33 cellular contexts compared by ENCODE assay signal in the genomic region with DNA sequence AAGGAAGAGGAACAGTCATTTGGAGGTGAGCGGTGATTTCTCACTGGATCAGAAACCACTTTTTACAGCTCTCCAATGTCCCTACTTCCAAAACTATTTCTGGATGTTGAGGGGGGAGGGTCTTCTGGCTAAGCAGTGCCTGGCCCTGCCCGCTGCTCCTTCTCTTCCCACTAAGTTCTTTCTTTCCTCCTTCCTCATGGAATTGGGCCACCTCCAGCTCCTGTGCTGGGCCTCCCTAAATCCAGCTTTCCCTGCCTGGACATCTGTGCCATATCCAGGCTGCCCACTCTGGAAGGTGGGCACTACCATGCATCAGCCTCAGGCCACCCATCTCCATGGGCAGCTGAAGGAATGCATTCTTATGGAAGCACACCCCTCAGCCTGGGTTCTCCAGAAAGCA. TPM values are rescaled to one million over a fixed set of nuclear protein-coding genes. Genes with fewer than 3 reads are reported as not detected.
"Had no signal": no experiment of that assay in that cellular context is flagged by ENCODE, and none has a peak within 500 bp of the region (broad histone marks: within the 10 kb centered on the region; RNA-seq: fewer than 3 reads in every experiment).

No MANE protein-coding gene starts in this region.

- H3K27ac Mint-ChIP-seq: activated CD4-positive, alpha-beta memory T cell treated with anti-CD3 and anti-CD28 coated beads, Interleukin-2, amount 10 ng/mL, durations not matched to agents 7 days and 5 days; activated naive CD4-positive, alpha-beta T cell treated with anti-CD3 and anti-CD28 coated beads, Interleukin-2, amount 50 U/mL, for 24 hours; brain; T-cell; T-helper 17 cell had no signal

- H3K36me3 Mint-ChIP-seq: activated naive CD4-positive, alpha-beta T cell treated with anti-CD3 and anti-CD28 coated beads, Interleukin-2, amount 50 U/mL, for 24 hours; brain; T-cell had no signal

- H3K9me3 Mint-ChIP-seq: activated CD4-positive, alpha-beta memory T cell treated with anti-CD3 and anti-CD28 coated beads, Interleukin-2, amount 10 ng/mL, durations not matched to agents 7 days and 5 days; activated naive CD4-positive, alpha-beta T cell treated with anti-CD3 and anti-CD28 coated beads, Interleukin-2, amount 50 U/mL, for 24 hours; brain; T-cell had no signal

- H3K4me3 ChIP-seq: adrenal gland, MG63 had no signal

- H3K27ac ChIP-seq: adrenal gland, RWPE1, VCaP had no signal

- H3K4me1 Mint-ChIP-seq: activated naive CD4-positive, alpha-beta T cell treated with anti-CD3 and anti-CD28 coated beads, Interleukin-2, amount 50 U/mL, for 24 hours; brain; T-cell; T-helper 17 cell had no signal

- ATAC-seq: Right ventricle myocardium inferior, SK-N-SH treated with all-trans-retinoic acid at 6 μM for 48 hours, T-cell, T-helper 17 cell had no signal

- H3K27me3 ChIP-seq: adrenal gland, MG63 had no signal

- FAIRE-seq: RCC 7860 had no signal

- H3K27me3 Mint-ChIP-seq: activated CD8-positive, alpha-beta memory T cell treated with anti-CD3 and anti-CD28 coated beads, Interleukin-2, amount 10 ng/mL, durations not matched to agents 7 days and 5 days; activated naive CD4-positive, alpha-beta T cell treated with anti-CD3 and anti-CD28 coated beads, Interleukin-2, amount 50 U/mL, for 24 hours had no signal

- H3K36me3 ChIP-seq: adrenal gland, MG63 had no signal

- H3K4me3 Mint-ChIP-seq: activated CD4-positive, alpha-beta memory T cell treated with anti-CD3 and anti-CD28 coated beads, Interleukin-2, amount 10 ng/mL, durations not matched to agents 7 days and 5 days; activated CD8-positive, alpha-beta memory T cell treated with anti-CD3 and anti-CD28 coated beads, Interleukin-2, amount 10 ng/mL, durations not matched to agents 7 days and 5 days; activated naive CD4-positive, alpha-beta T cell treated with anti-CD3 and anti-CD28 coated beads, Interleukin-2, amount 50 U/mL, for 24 hours; brain; T-cell; T-helper 17 cell had no signal

- DNase-seq: activated CD4-positive, alpha-beta memory T cell treated with anti-CD3 and anti-CD28 coated beads, Interleukin-2, amount 10 ng/mL, durations not matched to agents 7 days and 5 days; activated CD4-positive, alpha-beta T cell treated with anti-CD3 and anti-CD28 coated beads for 1 hour; activated CD4-positive, alpha-beta T cell treated with anti-CD3 and anti-CD28 coated beads for 48 hours; activated CD4-positive, CD25-positive, alpha-beta regulatory T cell; activated CD8-positive, alpha-beta memory T cell treated with anti-CD3 and anti-CD28 coated beads for 24 hours; activated CD8-positive, alpha-beta memory T cell treated with anti-CD3 and anti-CD28 coated beads, Interleukin-2, amount 10 ng/mL, durations not matched to agents 7 days and 5 days; activated CD8-positive, alpha-beta memory T cell treated with anti-CD3 and anti-CD28 coated beads, Interleukin-2, amount 50 U/mL, for 48 hours; activated effector memory CD4-positive, alpha-beta T cell treated with anti-CD3 and anti-CD28 coated beads, Interleukin-2, amount 50 U/mL, for 16 hours; activated naive CD4-positive, alpha-beta T cell; activated T-cell treated with anti-CD3 and anti-CD28 coated beads, Interleukin-2, amount 50 U/mL, for 48 hours; adrenal gland; central memory CD4-positive, alpha-beta T cell; Kasumi-1; KG1; NCI-H1048; NCI-H1105 treated with DMSO at 0.1 percent for 48 hours; NCI-H1436 treated with DMSO at 0.1 percent for 48 hours; NCI-H1694 treated with DMSO at 0.1 percent for 48 hours; NCI-H2029; NCI-H345; NCI-H524 treated with DMSO at 0.1 percent for 48 hours; SIG-M5; T-cell; T-helper 17 cell; T-helper 9 cell had no signal

- H3K4me1 ChIP-seq: adrenal gland had no signal

- H3K9me3 ChIP-seq: adrenal gland, MG63 had no signal

RNA-seq across cellular contexts. Expression of a gene that starts 11.5 kb away (rescaled TPM):
- total RNA-seq: Right ventricle myocardium inferior, T-helper 17 cell had no signal
